19 cellular contexts compared by ENCODE assay signal in genomic region chr6:21902766-21903165, GRCh38.
"Had no signal": no experiment of that assay in that cellular context is flagged by ENCODE, and none has a peak within 500 bp of the region (broad histone marks: within the 10 kb centered on the region; RNA-seq: fewer than 3 reads in every experiment).

No MANE protein-coding gene starts in this region.

- H3K27ac ChIP-seq: body of pancreas, epithelial cell of prostate, tibial nerve had no signal

- DNase-seq: activated CD4-positive, alpha-beta T cell treated with anti-CD3 and anti-CD28 coated beads, Interleukin-2, amount 10 ng/mL, durations not matched to agents 24 days and 14 days; activated CD8-positive, alpha-beta T cell treated with anti-CD3 and anti-CD28 coated beads for 36 hours; activated naive CD4-positive, alpha-beta T cell treated with Interleukin-2 at 50 U/mL for 16 hours; activated naive CD8-positive, alpha-beta T cell treated with anti-CD3 and anti-CD28 coated beads, Interleukin-2, amount 10 ng/mL, durations not matched to agents 7 days and 5 days; activated T-cell treated with anti-CD3 and anti-CD28 coated beads, Interleukin-2, amount 50 U/mL, for 1 hour; amygdala; body of pancreas; foreskin fibroblast; glutamatergic neuron; hippocampal formation; islet precursor cell; stimulated activated CD4-positive, alpha-beta T cell treated with anti-CD3 and anti-CD28 coated beads, Interleukin-2, amount 100 ng/mL, for 24 hours; stimulated activated naive CD4-positive, alpha-beta T cell treated with Interleukin-2 at 50 U/mL for 16 hours; substantia nigra had no signal

- H3K4me1 ChIP-seq: body of pancreas, tibial nerve had no signal

- H3K27me3 ChIP-seq: body of pancreas, tibial nerve had no signal

- ATAC-seq: activated CD8-positive, alpha-beta T cell treated with anti-CD3 and anti-CD28 coated beads for 36 hours; activated T-helper 17 cell treated with anti-CD3 and anti-CD28 coated beads, Interleukin-2, amount 50 U/mL, for 72 hours; body of pancreas; left lobe of liver had no signal

- H3K4me3 ChIP-seq: body of pancreas, lung, tibial nerve had no signal

- H3K9me3 ChIP-seq: body of pancreas, tibial nerve had no signal

- H3K36me3 ChIP-seq: tibial nerve had no signal
